In the genomic region with DNA sequence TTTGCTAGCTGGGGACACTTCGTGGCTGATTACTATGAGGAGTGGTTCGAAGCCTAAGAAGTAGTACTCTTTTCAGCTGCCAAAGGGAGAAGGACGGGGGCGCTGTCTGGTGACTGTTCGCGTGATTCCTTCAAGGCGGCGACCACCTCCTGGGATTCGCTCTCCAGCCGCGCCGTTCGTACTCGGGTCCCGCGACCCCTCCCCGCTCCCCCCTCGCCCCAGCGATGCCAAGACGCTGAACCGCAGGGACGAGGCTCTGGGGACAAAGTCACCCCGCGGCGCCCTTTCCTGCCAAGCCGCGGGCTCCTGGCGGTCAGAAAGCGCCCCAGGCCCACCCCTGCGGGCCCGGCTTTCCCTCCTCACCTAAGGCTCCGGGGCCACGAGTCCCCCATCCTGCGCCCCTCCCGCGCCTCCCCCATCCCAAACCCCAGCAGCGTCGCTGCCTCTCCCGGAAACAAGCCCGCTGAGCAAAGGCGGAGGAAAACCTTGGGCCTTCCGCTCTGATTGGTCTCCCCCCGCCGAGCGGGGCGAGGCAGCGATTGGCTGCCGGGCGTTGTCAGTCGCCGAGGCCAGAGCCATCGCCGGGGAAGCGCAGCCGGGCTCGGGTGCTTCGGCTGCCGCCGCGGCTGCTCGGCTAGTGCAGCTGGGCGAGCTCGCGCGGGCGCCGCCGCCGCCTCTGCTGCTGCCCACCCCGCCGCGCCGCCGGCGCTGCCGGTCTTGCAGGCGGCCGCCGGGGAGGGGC, we compare ENCODE assay signal across 1 cellular context.
TF ChIP-seq lines count a peak whose summit lies in the region.

TSS of gene B3GALT1 (plus strand) at position 572 of the 742 bp plus-strand sequence.

TF ChIP-seq in GM12878, 131 proteins besides CTCF, POLR2A, EP300 and RAD21:
- TF ChIP-seq PBX3 (IDR thresholded peaks at IDR 0.05; ENCODE audit: insufficient replicate concordance, low read depth, low read length) (peak; percentile 84), SP1 (IDR thresholded peaks at IDR 0.05; ENCODE audit: low read depth, low read length) (peak; percentile 27), KLF5 (IDR thresholded peaks at IDR 0.05; ENCODE audit: partially characterized antibody) (no peak), YBX1 (IDR thresholded peaks at IDR 0.05) (no peak), RAD51 (IDR thresholded peaks at IDR 0.05) (no peak), HDAC6 (IDR thresholded peaks at IDR 0.05; ENCODE audit: unreplicated experiment) (no peak), SUPT20H (IDR thresholded peaks at IDR 0.05; ENCODE audit: borderline replicate concordance, control insufficient read depth, low read depth, low read length) (no peak), YY1 (IDR thresholded peaks at IDR 0.05; ENCODE audit: low read depth, low read length) (no peak), SIX5 (IDR thresholded peaks at IDR 0.05; ENCODE audit: low read depth, low read length, severe bottlenecking) (no peak), IKZF1 (conservative IDR thresholded peaks at IDR 0.05) (no peak), MYB (IDR thresholded peaks at IDR 0.05; ENCODE audit: borderline replicate concordance, low read depth, low read length) (no peak), CHD2 (IDR thresholded peaks at IDR 0.05; ENCODE audit: borderline replicate concordance, low read depth, low read length) (peak; percentile 26; the same call in 1 of the 2 replicates), NR2C2 (IDR thresholded peaks at IDR 0.05; ENCODE audit: borderline replicate concordance, control insufficient read depth, insufficient read length, low read depth) (no peak), PAX8 (IDR thresholded peaks at IDR 0.05) (no peak)
- TF ChIP-seq, protein P1, sequence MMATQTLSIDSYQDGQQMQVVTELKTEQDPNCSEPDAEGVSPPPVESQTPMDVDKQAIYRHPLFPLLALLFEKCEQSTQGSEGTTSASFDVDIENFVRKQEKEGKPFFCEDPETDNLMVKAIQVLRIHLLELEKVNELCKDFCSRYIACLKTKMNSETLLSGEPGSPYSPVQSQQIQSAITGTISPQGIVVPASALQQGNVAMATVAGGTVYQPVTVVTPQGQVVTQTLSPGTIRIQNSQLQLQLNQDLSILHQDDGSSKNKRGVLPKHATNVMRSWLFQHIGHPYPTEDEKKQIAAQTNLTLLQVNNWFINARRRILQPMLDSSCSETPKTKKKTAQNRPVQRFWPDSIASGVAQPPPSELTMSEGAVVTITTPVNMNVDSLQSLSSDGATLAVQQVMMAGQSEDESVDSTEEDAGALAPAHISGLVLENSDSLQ (IDR thresholded peaks at IDR 0.05), result peak; percentile 90
